In genomic region chr22:44399906-44400762, GRCh38 we compare ENCODE assay signal across 17 cellular contexts.
DNase-seq lines count a peak whose midpoint lies in the region; ATAC-seq and TF ChIP-seq lines count a peak whose summit lies in the region.
"Had no signal": no experiment of that assay in that cellular context is flagged by ENCODE, and none has a peak within 500 bp of the region (broad histone marks: within the 10 kb centered on the region; RNA-seq: fewer than 3 reads in every experiment).

No MANE protein-coding gene starts in this region.

- no peaks in the 10 kb centered on the region for H3K36me3 ChIP-seq in heart left ventricle
- no peaks in the 10 kb centered on the region for H3K36me3 ChIP-seq in vagina
- H3K36me3 ChIP-seq: upper lobe of left lung had no signal

- ATAC-seq in heart left ventricle (no peak), Right ventricle myocardium inferior (no peak), GM18511 (IDR thresholded peaks at IDR 0.05; ENCODE audit: unreplicated experiment) (no peak), HG03565 (IDR thresholded peaks at IDR 0.05; ENCODE audit: unreplicated experiment) (no peak)
- ATAC-seq: GM23338; stimulated activated effector memory CD8-positive, alpha-beta T cell treated with anti-CD3 and anti-CD28 coated beads, Interleukin-12 subunit alpha, Interleukin-12 subunit beta, amount 100 ng/mL, for 72 hours had no signal

- H3K4me3 ChIP-seq in heart left ventricle = no peak overlapping the region
- H3K4me3 ChIP-seq in vagina = no peak overlapping the region
- H3K4me3 ChIP-seq: GM23338, hepatocyte, upper lobe of left lung had no signal

- DNase-seq in heart left ventricle (peak in 3 of 5 donors; percentile 7 to 36 (median 11)), Right ventricle myocardium inferior (ENCODE audit: missing footprints) (no peak), osteocyte (ENCODE audit: extremely low spot score, unreplicated experiment) (peak; percentile 66), vagina (ENCODE audit: extremely low spot score in 2 of 2) (peak; percentile 55 to 64)
- DNase-seq in activated CD8-positive, alpha-beta memory T cell treated with anti-CD3 and anti-CD28 coated beads, Interleukin-2, amount 50 U/mL, for 48 hours = peak; percentile 38
- DNase-seq: activated CD4-positive, alpha-beta T cell treated with anti-CD3 and anti-CD28 coated beads for 1 hour; activated naive CD4-positive, alpha-beta T cell treated with anti-CD3 and anti-CD28 coated beads for 36 hours; NCI-H1436 treated with DMSO at 0.1 percent for 48 hours; SHP77 treated with DMSO at 0.1 percent for 48 hours; T-helper 2 cell had no signal

- H3K27me3 Mint-ChIP-seq in osteocyte (ENCODE audit: unreplicated experiment) = peaks cover 35% of the 10 kb centered on the region

- TF ChIP-seq CTCF in heart left ventricle (IDR thresholded peaks at IDR 0.05) (no peak), osteocyte (IDR thresholded peaks at IDR 0.05) (no peak), vagina (IDR thresholded peaks at IDR 0.05) (no peak)

- H3K4me1 ChIP-seq in heart left ventricle (no peaks in the 10 kb centered on the region), vagina (no peaks in the 10 kb centered on the region)
- H3K4me1 ChIP-seq: upper lobe of left lung had no signal

- H3K27ac ChIP-seq in heart left ventricle = no peak overlapping the region
- H3K27ac ChIP-seq in vagina = no peak overlapping the region
- H3K27ac ChIP-seq: hepatocyte, upper lobe of left lung had no signal

- no peak overlapping the region for H3K27ac Mint-ChIP-seq in osteocyte (ENCODE audit: unreplicated experiment)
- H3K27ac Mint-ChIP-seq: activated naive CD4-positive, alpha-beta T cell treated with anti-CD3 and anti-CD28 coated beads for 36 hours; GM23338; stimulated activated effector memory CD8-positive, alpha-beta T cell treated with anti-CD3 and anti-CD28 coated beads, Interleukin-12 subunit alpha, Interleukin-12 subunit beta, amount 100 ng/mL, for 72 hours had no signal

- H3K9me3 ChIP-seq in heart left ventricle (no peaks in the 10 kb centered on the region), vagina (no peaks in the 10 kb centered on the region)
- H3K9me3 ChIP-seq: upper lobe of left lung had no signal

- H3K27me3 ChIP-seq in heart left ventricle (peaks cover 0 to 10% (median 0%) of the 10 kb centered on the region in 9 donors), vagina (no peaks in the 10 kb centered on the region)
- H3K27me3 ChIP-seq: hepatocyte, upper lobe of left lung had no signal

- no peaks in the 10 kb centered on the region for H3K9me3 Mint-ChIP-seq in osteocyte (ENCODE audit: unreplicated experiment)
- H3K9me3 Mint-ChIP-seq: activated naive CD4-positive, alpha-beta T cell treated with anti-CD3 and anti-CD28 coated beads for 36 hours; GM23338; nephron; stimulated activated effector memory CD8-positive, alpha-beta T cell treated with anti-CD3 and anti-CD28 coated beads, Interleukin-12 subunit alpha, Interleukin-12 subunit beta, amount 100 ng/mL, for 72 hours had no signal

- no peak overlapping the region for H3K4me3 Mint-ChIP-seq in osteocyte (ENCODE audit: unreplicated experiment)
- H3K4me3 Mint-ChIP-seq: activated naive CD4-positive, alpha-beta T cell treated with anti-CD3 and anti-CD28 coated beads for 36 hours; GM23338; nephron; stimulated activated effector memory CD8-positive, alpha-beta T cell treated with anti-CD3 and anti-CD28 coated beads, Interleukin-12 subunit alpha, Interleukin-12 subunit beta, amount 100 ng/mL, for 72 hours had no signal

- no peaks in the 10 kb centered on the region for H3K36me3 Mint-ChIP-seq in osteocyte (ENCODE audit: unreplicated experiment)
- H3K36me3 Mint-ChIP-seq: stimulated activated effector memory CD8-positive, alpha-beta T cell treated with anti-CD3 and anti-CD28 coated beads, Interleukin-12 subunit alpha, Interleukin-12 subunit beta, amount 100 ng/mL, for 72 hours had no signal

- WGBS in heart left ventricle, 4 donors = 77 to 85% (median 80%) methylated on average over 14 to 15 of the region's 15 CpGs

- peaks cover 9% of the 10 kb centered on the region for H3K4me1 Mint-ChIP-seq in osteocyte (ENCODE audit: unreplicated experiment)
- H3K4me1 Mint-ChIP-seq: stimulated activated effector memory CD8-positive, alpha-beta T cell treated with anti-CD3 and anti-CD28 coated beads, Interleukin-12 subunit alpha, Interleukin-12 subunit beta, amount 100 ng/mL, for 72 hours had no signal

- TF ChIP-seq POLR2A in heart left ventricle (IDR thresholded peaks at IDR 0.05) (no peak), vagina (IDR thresholded peaks at IDR 0.05) (no peak)

- intact Hi-C loops in heart left ventricle (cut with DNase I) = no loop called here
- intact Hi-C loops in Right ventricle myocardium inferior (cut with DNase I) = no loop called here
- intact Hi-C loops in vagina (cut with DNase I) = no loop called here
